ENCODE assay signal across 8 cellular contexts in the genomic region with DNA sequence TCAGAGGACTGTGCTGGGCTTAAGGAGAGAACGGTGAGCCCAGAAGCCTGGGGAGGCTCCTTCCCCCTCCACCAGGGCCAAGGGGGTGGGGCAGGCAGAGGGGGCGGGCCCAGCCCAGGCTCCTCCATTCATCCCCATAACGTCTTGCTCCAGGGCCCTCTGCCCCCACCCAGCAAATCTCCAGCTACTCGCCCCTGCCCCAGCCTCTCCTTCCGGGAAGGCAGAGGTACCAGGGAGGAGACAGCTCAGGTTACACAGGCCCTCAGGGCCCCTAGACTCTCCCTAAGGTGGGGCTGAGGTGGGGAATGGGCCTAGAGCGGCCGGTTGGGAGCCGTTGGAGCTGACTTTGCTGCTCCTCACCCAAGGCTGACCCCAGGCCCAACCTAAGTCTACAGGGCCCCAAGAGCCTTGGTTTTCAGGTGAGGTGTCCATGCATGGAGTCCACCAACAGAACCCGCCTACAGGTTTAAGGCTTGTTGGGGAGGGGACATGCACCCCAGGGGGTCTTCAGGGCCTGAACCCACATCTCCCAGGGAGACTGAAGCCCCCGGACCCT. TPM values are rescaled to one million over a fixed set of nuclear protein-coding genes. Genes with fewer than 3 reads are reported as not detected.
DNase-seq lines count a peak whose midpoint lies in the region; ATAC-seq and TF ChIP-seq lines count a peak whose summit lies in the region.

No MANE protein-coding gene starts in this region.

- H3K9me3 ChIP-seq in right cardiac atrium (ENCODE audit: control insufficient read depth, low read length), result no peaks in the 10 kb centered on the region
- no peaks in the 10 kb centered on the region for H3K9me3 ChIP-seq in spleen

- H3K27ac ChIP-seq in VCaP (peak overlapping the region; percentile 94), right cardiac atrium (ENCODE audit: low read length) (peak overlapping the region; percentile 61), spleen (peak overlapping the region; percentile 49 to 86 (median 73))

- no peaks in the 10 kb centered on the region for H3K27me3 ChIP-seq in right cardiac atrium (ENCODE audit: control insufficient read depth, insufficient read depth)
- peaks cover 0 to 60% (median 32%) of the 10 kb centered on the region in 7 donors for H3K27me3 ChIP-seq in spleen (replicated peaks in 1 of 7)

- peaks cover 0 to 16% (median 0%) of the 10 kb centered on the region in 6 donors for H3K36me3 ChIP-seq in spleen

- DNase-seq in DMS 273 (lab: John Stamatoyannopoulos, UW; ENCODE audit: unreplicated experiment) (peak; percentile 68), DMS 273 treated with DMSO at 0.1 percent for 48 hours (lab: John Stamatoyannopoulos, UW) (no peak), right cardiac atrium (peak; percentile 47 to 68 (median 68)), spleen (no peak), D341Med (ENCODE audit: low spot score) (no peak)
- DNase-seq in stimulated activated naive CD8-positive, alpha-beta T cell treated with anti-CD3 and anti-CD28 coated beads, Interleukin-15, Interleukin-2, amounts not matched to agents 100 U/mL and 50 U/mL, for 24 hours, result no peak

- H3K4me1 ChIP-seq in right cardiac atrium (ENCODE audit: control insufficient read depth, insufficient read depth, low read length), result peaks cover 13% of the 10 kb centered on the region
- H3K4me1 ChIP-seq in spleen, result peaks cover 13 to 93% (median 68%) of the 10 kb centered on the region in 6 donors

- TF ChIP-seq CTCF in VCaP (conservative IDR thresholded peaks at IDR 0.05), result no peak
- no peak for TF ChIP-seq CTCF in spleen (IDR thresholded peaks at IDR 0.05 in 8 of 11, conservative IDR thresholded peaks at IDR 0.05 in 3 of 11)

- TF ChIP-seq POLR2A in spleen (IDR thresholded peaks at IDR 0.05), result no peak

- H3K4me3 ChIP-seq in right cardiac atrium (ENCODE audit: low read length), result peak overlapping the region; percentile 84
- peak overlapping the region; percentile 58 to 90 (median 64) for H3K4me3 ChIP-seq in spleen

- peak; percentile 23 to 48 for ATAC-seq in right cardiac atrium
- ATAC-seq in stimulated activated naive CD8-positive, alpha-beta T cell treated with anti-CD3 and anti-CD28 coated beads, Interleukin-15, Interleukin-2, amounts not matched to agents 100 U/mL and 50 U/mL, for 24 hours, result no peak
- no peak for ATAC-seq in HG02884 (IDR thresholded peaks at IDR 0.05; ENCODE audit: unreplicated experiment)

- intact Hi-C loops in right cardiac atrium (cut with DNase I) (no loop called here), spleen (cut with DNase I; ENCODE audit: low total_unique reads) (no loop called here)

- 22% methylated on average over 10 of the region's 10 CpGs for WGBS in right cardiac atrium
- 29 to 52% (median 42%) methylated on average over 8 to 10 of the region's 10 CpGs for WGBS in spleen, 5 donors

RNA-seq across cellular contexts. Expression of gene LAMA5, which starts 1.2 kb away (rescaled TPM):
- total RNA-seq in right cardiac atrium (10 to 100 TPM; 77.4 to 97.9 (median 86.8) TPM), spleen (100 to 1,000 TPM in 4 of 7 donors, 10 to 100 TPM in 3; 69.8 to 203 (median 108) TPM)
- polyA plus RNA-seq in right cardiac atrium (93.7 TPM), spleen (100 to 1,000 TPM in 2 of 3 donors, 10 to 100 TPM in 1; 46.5 to 266 (median 128) TPM)

RNA-seq across cellular contexts. Expression of gene RPS21, which starts 21.0 kb away (rescaled TPM):
- 100 to 1,000 TPM; 703 to 815 (median 736) TPM for total RNA-seq in right cardiac atrium
- 2,060 TPM for polyA plus RNA-seq in right cardiac atrium
- 1,000 to 10,000 TPM; 1,168 to 3,909 (median 1,666) TPM for total RNA-seq in spleen
- polyA plus RNA-seq in spleen, result over 10,000 TPM in 2 of 3 donors, 1,000 to 10,000 TPM in 1; 9,792 to 11,722 (median 10,372) TPM

RNA-seq across cellular contexts. Expression of gene CABLES2, which starts 41.2 kb away (rescaled TPM):
- total RNA-seq in right cardiac atrium (10 to 100 TPM; 12.3 to 29.4 (median 16.3) TPM), spleen (1 to 10 TPM; 3.9 to 5.9 (median 4.1) TPM)
- polyA plus RNA-seq in right cardiac atrium (10.9 TPM), spleen (1 to 10 TPM; 2.0 to 2.7 (median 2.4) TPM)

Comparison
In these comparisons a context has a peak if more than half of its experiments do, and no peak if none do; other contexts are left out.
1. DNase-seq: peak in DMS 273 (single experiment) and right cardiac atrium (3 of 3); none in DMS 273 treated with DMSO at 0.1 percent for 48 hours (single experiment), spleen (single experiment), D341Med (single experiment) and stimulated activated naive CD8-positive, alpha-beta T cell treated with anti-CD3 and anti-CD28 coated beads, Interleukin-15, Interleukin-2, amounts not matched to agents 100 U/mL and 50 U/mL, for 24 hours (single experiment).
2. ATAC-seq: peak in right cardiac atrium (2 of 2); none in stimulated activated naive CD8-positive, alpha-beta T cell treated with anti-CD3 and anti-CD28 coated beads, Interleukin-15, Interleukin-2, amounts not matched to agents 100 U/mL and 50 U/mL, for 24 hours (single experiment) and HG02884 (single experiment).
3. Peak in every context shown above with its lines, with median percentiles within 50 percentile points of each other: H3K27ac ChIP-seq.